29 cellular contexts compared by ENCODE assay signal in genomic region chr5:944621-944927, GRCh38.
"Had no signal": no experiment of that assay in that cellular context is flagged by ENCODE, and none has a peak within 500 bp of the region (broad histone marks: within the 10 kb centered on the region; RNA-seq: fewer than 3 reads in every experiment).

No MANE protein-coding gene starts in this region.

- H3K4me2 ChIP-seq: hepatocyte had no signal

- H3K9me3 ChIP-seq: colonic mucosa, esophagus muscularis mucosa, gastroesophageal sphincter, heart left ventricle, left lung, ovary, psoas muscle, sigmoid colon, thoracic aorta, tibial nerve, upper lobe of left lung, vagina had no signal

- H3K4me3 ChIP-seq: colonic mucosa, esophagus muscularis mucosa, gastroesophageal sphincter, heart left ventricle, hepatocyte, left lung, ovary, psoas muscle, sigmoid colon, thoracic aorta, tibial nerve, upper lobe of left lung, vagina had no signal

- H3K36me3 Mint-ChIP-seq: naive thymus-derived CD4-positive, alpha-beta T cell; stimulated activated effector memory CD8-positive, alpha-beta T cell treated with anti-CD3 and anti-CD28 coated beads, Interleukin-12 subunit alpha, Interleukin-12 subunit beta, amount 100 ng/mL, for 72 hours had no signal

- H3K79me2 ChIP-seq: hepatocyte had no signal

- H3K36me3 ChIP-seq: colonic mucosa, esophagus muscularis mucosa, gastroesophageal sphincter, heart left ventricle, left lung, ovary, sigmoid colon, thoracic aorta, tibial nerve, upper lobe of left lung, vagina had no signal

- DNase-seq: colonic mucosa; dermis blood vessel endothelial cell; effector memory CD4-positive, alpha-beta T cell; foreskin keratinocyte; heart left ventricle; kidney; left lung; midbrain; naive thymus-derived CD4-positive, alpha-beta T cell; occipital lobe; ovary; posterior cingulate gyrus; psoas muscle; sigmoid colon; stimulated activated CD4-positive, alpha-beta T cell treated with anti-CD3 and anti-CD28 coated beads, Interleukin-2, amount 100 ng/mL, for 24 hours; stimulated activated CD4-positive, alpha-beta T cell treated with anti-CD3 and anti-CD28 coated beads, Interleukin-4, amount 100 ng/mL, for 24 hours; stimulated activated naive CD4-positive, alpha-beta T cell treated with Interleukin-2 at 50 U/mL for 16 hours; substantia nigra; upper lobe of left lung had no signal

- H3K27ac Mint-ChIP-seq: stimulated activated effector memory CD8-positive, alpha-beta T cell treated with anti-CD3 and anti-CD28 coated beads, Interleukin-12 subunit alpha, Interleukin-12 subunit beta, amount 100 ng/mL, for 72 hours had no signal

- H3K27me3 ChIP-seq: ovary, sigmoid colon, upper lobe of left lung, vagina had no signal

- H2AFZ ChIP-seq: hepatocyte had no signal

- ATAC-seq: foreskin keratinocyte; gastroesophageal sphincter; heart left ventricle; naive thymus-derived CD4-positive, alpha-beta T cell; psoas muscle; right cardiac atrium had no signal

- H3K9me3 Mint-ChIP-seq: naive thymus-derived CD4-positive, alpha-beta T cell; stimulated activated effector memory CD8-positive, alpha-beta T cell treated with anti-CD3 and anti-CD28 coated beads, Interleukin-12 subunit alpha, Interleukin-12 subunit beta, amount 100 ng/mL, for 72 hours had no signal

- H3K4me1 Mint-ChIP-seq: stimulated activated effector memory CD8-positive, alpha-beta T cell treated with anti-CD3 and anti-CD28 coated beads, Interleukin-12 subunit alpha, Interleukin-12 subunit beta, amount 100 ng/mL, for 72 hours had no signal

- FAIRE-seq: endothelial cell of umbilical vein, kidney had no signal

- H3K27ac ChIP-seq: colonic mucosa, esophagus muscularis mucosa, foreskin keratinocyte, gastroesophageal sphincter, heart left ventricle, hepatocyte, left lung, ovary, psoas muscle, sigmoid colon, thoracic aorta, tibial nerve, vagina had no signal

- H3K4me3 Mint-ChIP-seq: naive thymus-derived CD4-positive, alpha-beta T cell; nephron; stimulated activated effector memory CD8-positive, alpha-beta T cell treated with anti-CD3 and anti-CD28 coated beads, Interleukin-12 subunit alpha, Interleukin-12 subunit beta, amount 100 ng/mL, for 72 hours had no signal

- H3K4me1 ChIP-seq: foreskin keratinocyte, left lung, psoas muscle had no signal
